13 cellular contexts compared by ENCODE assay signal in the genomic region with DNA sequence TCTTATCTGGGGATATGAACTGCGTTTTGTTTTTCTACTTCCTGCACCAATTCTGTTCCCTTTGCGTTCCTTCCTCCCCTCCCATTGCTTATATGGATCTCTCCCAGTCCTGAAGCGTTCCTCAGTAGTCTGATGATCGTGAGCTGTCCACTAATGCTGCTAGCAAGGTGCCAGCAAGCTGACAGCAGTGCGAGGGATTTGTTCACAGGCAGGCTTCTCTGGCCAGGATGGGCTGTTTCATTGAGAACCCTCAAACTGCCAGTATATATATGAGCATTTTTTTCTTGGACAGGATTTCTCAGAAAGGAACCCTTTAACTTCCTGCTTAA. TPM values are rescaled to one million over a fixed set of nuclear protein-coding genes. Genes with fewer than 3 reads are reported as not detected.
"Had no signal": no experiment of that assay in that cellular context is flagged by ENCODE, and none has a peak within 500 bp of the region (broad histone marks: within the 10 kb centered on the region; RNA-seq: fewer than 3 reads in every experiment).

No MANE protein-coding gene starts in this region.

- H3K4me1 Mint-ChIP-seq: brain, memory B cell had no signal

- H3K27me3 ChIP-seq: upper lobe of right lung had no signal

- H3K27ac ChIP-seq: upper lobe of right lung had no signal

- H3K4me3 Mint-ChIP-seq: brain; memory B cell; natural killer cell treated with Interleukin-12 subunit alpha and Interleukin-12 subunit beta and Interleukin-15 and Interleukin-18, amount 100 ng/mL, for 72 hours had no signal

- H3K4me1 ChIP-seq: upper lobe of right lung had no signal

- H3K9me3 ChIP-seq: upper lobe of right lung had no signal

- H3K4me3 ChIP-seq: upper lobe of right lung had no signal

- ATAC-seq: activated naive CD4-positive, alpha-beta T cell treated with anti-CD3 and anti-CD28 coated beads, Interleukin-2, amount 50 U/mL, for 72 hours; natural killer cell treated with Interleukin-12 subunit alpha and Interleukin-12 subunit beta and Interleukin-15 and Interleukin-18, amount 100 ng/mL, for 72 hours; stimulated activated naive CD8-positive, alpha-beta T cell treated with anti-CD3 and anti-CD28 coated beads, Interleukin-15, Interleukin-2, amounts not matched to agents 100 U/mL and 50 U/mL, for 24 hours; upper lobe of right lung had no signal

- H3K27me3 Mint-ChIP-seq: brain; memory B cell; natural killer cell treated with Interleukin-12 subunit alpha and Interleukin-12 subunit beta and Interleukin-15 and Interleukin-18, amount 100 ng/mL, for 72 hours had no signal

- H3K27ac Mint-ChIP-seq: activated T-helper 2 cell treated with anti-CD3 and anti-CD28 coated beads, Interferon-gamma antibody, Interleukin-2, Interleukin-4, amounts not matched to agents 10 μg/mL and 5 μg/mL and 100 μg/mL, durations not matched to agents 14 hours and 24 hours and 36 hours; memory B cell; natural killer cell treated with Interleukin-12 subunit alpha and Interleukin-12 subunit beta and Interleukin-15 and Interleukin-18, amount 100 ng/mL, for 72 hours had no signal

- DNase-seq: activated CD4-positive, alpha-beta T cell treated with anti-CD3 and anti-CD28 coated beads, Interleukin-2, amount 50 U/mL, for 1 hour; glutamatergic neuron; stimulated activated CD4-positive, alpha-beta T cell treated with anti-CD3 and anti-CD28 coated beads, Interleukin-4, amount 100 ng/mL, for 1 hour; stimulated activated CD8-positive, alpha-beta memory T cell treated with anti-CD3 and anti-CD28 coated beads, Interleukin-4, amount 100 ng/mL, for 48 hours; stimulated activated naive CD8-positive, alpha-beta T cell treated with anti-CD3 and anti-CD28 coated beads, Interleukin-15, Interleukin-2, amounts not matched to agents 100 U/mL and 50 U/mL, for 24 hours; upper lobe of right lung had no signal

RNA-seq across cellular contexts. Expression of gene C2orf66, which starts 49.8 kb away (rescaled TPM):
- total RNA-seq: activated CD8-positive, alpha-beta memory T cell treated with anti-CD3 and anti-CD28 coated beads for 36 hours; left lobe of liver had no signal
